In the genomic region with DNA sequence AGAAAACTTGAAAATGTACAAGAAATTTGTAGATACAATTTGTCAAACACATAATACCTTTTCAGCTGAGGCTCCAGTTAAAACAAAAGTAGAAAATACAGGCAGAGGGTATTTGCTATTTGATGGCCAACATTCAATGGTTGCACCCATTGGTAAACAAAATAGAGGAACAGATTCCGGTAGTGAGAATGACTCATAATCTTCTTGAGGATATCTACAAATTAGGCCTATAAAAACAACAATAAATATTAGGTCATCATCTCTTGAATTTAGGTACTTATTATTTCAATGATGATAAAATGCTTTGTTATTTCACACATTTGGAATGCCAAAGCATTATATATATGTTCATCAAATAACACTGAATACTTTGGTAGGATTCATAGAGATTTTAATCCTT, we compare ENCODE assay signal across 17 cellular contexts.
"Had no signal": no experiment of that assay in that cellular context is flagged by ENCODE, and none has a peak within 500 bp of the region (broad histone marks: within the 10 kb centered on the region; RNA-seq: fewer than 3 reads in every experiment).

No MANE protein-coding gene starts in this region.

- H3K27ac ChIP-seq: colonic mucosa, neutrophil, skin epidermis, tibial artery, vagina had no signal

- H3K36me3 ChIP-seq: colonic mucosa had no signal

- FAIRE-seq: astrocyte had no signal

- H3K9me3 ChIP-seq: colonic mucosa, mucosa of descending colon, neutrophil, tibial artery, vagina had no signal

- H3K27me3 ChIP-seq: colonic mucosa, neutrophil, tibial artery, vagina had no signal

- DNase-seq: activated B cell treated with CpG ODN at 0.5 μM for 24 hours; activated CD4-positive, alpha-beta T cell treated with anti-CD3 and anti-CD28 coated beads, Interleukin-2, amount 10 ng/mL, durations not matched to agents 24 days and 14 days; activated CD8-positive, alpha-beta memory T cell treated with anti-CD3 and anti-CD28 coated beads for 24 hours; activated naive CD4-positive, alpha-beta T cell treated with anti-CD3 and anti-CD28 coated beads for 36 hours; colonic mucosa; effector CD8-positive, alpha-beta T cell; erythroblast; glutamatergic neuron; mucosa of descending colon; naive thymus-derived CD8-positive, alpha-beta T cell; tibial artery had no signal

- H3K4me1 ChIP-seq: colonic mucosa, tibial artery, vagina had no signal

- ATAC-seq: activated T-helper 17 cell treated with anti-CD3 and anti-CD28 coated beads, Interleukin-2, amount 50 U/mL, for 72 hours; mucosa of descending colon; naive thymus-derived CD8-positive, alpha-beta T cell; stimulated activated memory B cell treated with anti-CD40 and anti-IgM and Interleukin-4, amounts not matched to agents 10 μg/mL and 1 μg/mL and 100 μg/mL, for 72 hours had no signal

- H3K4me3 ChIP-seq: colonic mucosa, mucosa of descending colon, skin epidermis, tibial artery, vagina had no signal
